Comparison of ENCODE assay signal across 18 cellular contexts in the genomic region with DNA sequence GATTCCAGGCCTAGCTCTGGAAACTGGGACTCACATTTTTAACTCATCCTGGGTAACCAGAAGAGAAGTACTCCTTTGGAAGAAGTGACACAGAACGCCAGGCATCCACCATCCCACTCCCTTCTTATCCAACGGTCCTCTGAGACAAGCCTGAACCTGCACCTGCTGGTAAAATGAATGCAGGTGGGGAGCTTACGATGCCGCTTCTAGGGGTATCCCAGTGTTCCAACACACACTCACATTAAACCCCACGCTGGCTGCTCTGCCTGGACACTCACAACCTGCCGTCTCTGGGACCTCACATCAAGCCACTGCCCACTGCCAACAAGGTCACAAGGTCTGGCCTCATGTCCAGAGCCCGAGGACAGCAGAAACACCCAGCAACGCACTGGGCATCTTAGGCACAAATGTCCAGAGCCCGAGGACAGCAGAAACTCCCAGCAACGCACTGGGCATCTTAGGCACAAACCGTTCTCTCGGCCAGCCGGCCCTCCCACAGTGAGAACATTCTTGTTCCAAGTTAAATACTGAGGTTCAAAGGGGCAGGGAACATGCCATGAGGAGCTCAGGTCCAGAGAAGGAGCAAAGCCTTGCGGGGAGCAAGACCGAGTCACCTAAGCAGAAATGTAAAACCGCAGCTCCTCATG. TPM values are rescaled to one million over a fixed set of nuclear protein-coding genes. Genes with fewer than 3 reads are reported as not detected.
DNase-seq lines count a peak whose midpoint lies in the region; ATAC-seq and TF ChIP-seq lines count a peak whose summit lies in the region.
"Had no signal": no experiment of that assay in that cellular context is flagged by ENCODE, and none has a peak within 500 bp of the region (broad histone marks: within the 10 kb centered on the region; RNA-seq: fewer than 3 reads in every experiment).

No MANE protein-coding gene starts in this region.

- H3K9me3 ChIP-seq in T-helper 17 cell (ENCODE audit: control insufficient read depth, low read length, poor library complexity, severe bottlenecking) (no peaks in the 10 kb centered on the region), suprapubic skin (no peaks in the 10 kb centered on the region)
- H3K9me3 ChIP-seq: right atrium auricular region had no signal

- ATAC-seq in T-helper 17 cell (no peak), HG02938 (IDR thresholded peaks at IDR 0.05; ENCODE audit: unreplicated experiment) (no peak), HG02798 (IDR thresholded peaks at IDR 0.05; ENCODE audit: poor library complexity, unreplicated experiment) (no peak)
- ATAC-seq in central memory CD8-positive, alpha-beta T cell (replicated peaks; ENCODE audit: extremely low read depth, poor library complexity, severe bottlenecking) = no peak

- H3K4me1 ChIP-seq in suprapubic skin = peaks cover 74% of the 10 kb centered on the region

- TF ChIP-seq EP300 in suprapubic skin (IDR thresholded peaks at IDR 0.05) = no peak

- no peak for DNase-seq in T-helper 17 cell
- DNase-seq in central memory CD8-positive, alpha-beta T cell (ENCODE audit: low spot score in 2 of 2) = no peak
- DNase-seq in medulla oblongata (ENCODE audit: extremely low spot score) = peak; percentile 73
- DNase-seq in suprapubic skin (ENCODE audit: low spot score in 2 of 2) = peak; percentile 42 to 65
- DNase-seq in effector CD8-positive, alpha-beta T cell (lab: John Stamatoyannopoulos, UW) = no peak
- DNase-seq: activated CD4-positive, alpha-beta T cell treated with anti-CD3 and anti-CD28 coated beads for 1 hour; activated naive CD4-positive, alpha-beta T cell treated with Interleukin-2 at 50 U/mL for 16 hours; brain microvascular endothelial cell; mammary epithelial cell; MM.1S; NCI-H1694 treated with DMSO at 0.1 percent for 48 hours; NCI-H446; Right ventricle myocardium superior; stimulated activated CD4-positive, alpha-beta T cell treated with anti-CD3 and anti-CD28 coated beads, Interleukin-1b, Interleukin-23, amount 100 ng/mL, for 48 hours had no signal

- no peaks in the 10 kb centered on the region for H3K27me3 ChIP-seq in suprapubic skin
- H3K27me3 ChIP-seq: brain microvascular endothelial cell, right atrium auricular region had no signal

- WGBS in suprapubic skin = 87% methylated on average over 6 of the region's 16 CpGs

- TF ChIP-seq POLR2A in suprapubic skin (IDR thresholded peaks at IDR 0.05) = no peak

- H3K36me3 ChIP-seq in suprapubic skin = peaks cover 41% of the 10 kb centered on the region

- peaks cover 30% of the 10 kb centered on the region for H3K4me1 Mint-ChIP-seq in T-helper 17 cell
- peaks cover 32% of the 10 kb centered on the region for H3K4me1 Mint-ChIP-seq in central memory CD8-positive, alpha-beta T cell

- no peak overlapping the region for H3K4me3 Mint-ChIP-seq in T-helper 17 cell
- H3K4me3 Mint-ChIP-seq in central memory CD8-positive, alpha-beta T cell = no peak overlapping the region
- H3K4me3 Mint-ChIP-seq: T-helper 1 cell treated with Interleukin-12 subunit alpha and Interleukin-12 subunit beta and Interleukin-4 antibody, amounts not matched to agents 30 μg/mL and 1 μg/mL, for 36 hours had no signal

- H3K36me3 Mint-ChIP-seq in T-helper 17 cell (ENCODE audit: low read depth) = peaks cover 9% of the 10 kb centered on the region
- peaks cover 19% of the 10 kb centered on the region for H3K36me3 Mint-ChIP-seq in central memory CD8-positive, alpha-beta T cell (ENCODE audit: insufficient read depth)

- H3K27ac ChIP-seq in suprapubic skin = peak overlapping the region; percentile 55
- H3K27ac ChIP-seq: brain microvascular endothelial cell had no signal

- H3K4me3 ChIP-seq in suprapubic skin = no peak overlapping the region
- H3K4me3 ChIP-seq: right atrium auricular region had no signal

- TF ChIP-seq CTCF in suprapubic skin (IDR thresholded peaks at IDR 0.05) = no peak

- no peaks in the 10 kb centered on the region for H3K9me3 Mint-ChIP-seq in central memory CD8-positive, alpha-beta T cell

- peak overlapping the region; percentile 86 for H3K27ac Mint-ChIP-seq in T-helper 17 cell
- H3K27ac Mint-ChIP-seq in central memory CD8-positive, alpha-beta T cell (ENCODE audit: low read depth) = peak overlapping the region; percentile 16
- H3K27ac Mint-ChIP-seq: T-helper 1 cell treated with Interleukin-12 subunit alpha and Interleukin-12 subunit beta and Interleukin-4 antibody, amounts not matched to agents 30 μg/mL and 1 μg/mL, for 36 hours had no signal

- H3K27me3 Mint-ChIP-seq in T-helper 17 cell = no peaks in the 10 kb centered on the region
- H3K27me3 Mint-ChIP-seq in central memory CD8-positive, alpha-beta T cell = no peaks in the 10 kb centered on the region

RNA-seq across cellular contexts. Expression of gene SLC66A2, which starts 9.9 kb away (rescaled TPM):
- 10 to 100 TPM; 43.6 to 56.9 TPM for total RNA-seq in T-helper 17 cell
- total RNA-seq in suprapubic skin = 10 to 100 TPM; 53.4 to 84.7 (median 79.3) TPM

RNA-seq across cellular contexts. Expression of gene HSBP1L1, which starts 22.8 kb away (rescaled TPM):
- 10 to 100 TPM; 17.9 to 21.5 TPM for total RNA-seq in T-helper 17 cell
- 10 to 100 TPM; 25.0 to 45.7 (median 41.5) TPM for total RNA-seq in suprapubic skin

RNA-seq across cellular contexts. Expression of gene TXNL4A, which starts 46.8 kb away (rescaled TPM):
- 10 to 100 TPM; 75.2 to 77.2 TPM for total RNA-seq in T-helper 17 cell
- 10 to 100 TPM; 20.6 to 35.0 (median 24.6) TPM for total RNA-seq in suprapubic skin

Comparison
In these comparisons a context has a peak if more than half of its experiments do, and no peak if none do; other contexts are left out.
1. DNase-seq: peak in medulla oblongata (single experiment) and suprapubic skin (2 of 2); none in T-helper 17 cell (0 of 3), central memory CD8-positive, alpha-beta T cell (0 of 2) and effector CD8-positive, alpha-beta T cell (single experiment).